ENCODE assay signal across 10 cellular contexts in the genomic region with DNA sequence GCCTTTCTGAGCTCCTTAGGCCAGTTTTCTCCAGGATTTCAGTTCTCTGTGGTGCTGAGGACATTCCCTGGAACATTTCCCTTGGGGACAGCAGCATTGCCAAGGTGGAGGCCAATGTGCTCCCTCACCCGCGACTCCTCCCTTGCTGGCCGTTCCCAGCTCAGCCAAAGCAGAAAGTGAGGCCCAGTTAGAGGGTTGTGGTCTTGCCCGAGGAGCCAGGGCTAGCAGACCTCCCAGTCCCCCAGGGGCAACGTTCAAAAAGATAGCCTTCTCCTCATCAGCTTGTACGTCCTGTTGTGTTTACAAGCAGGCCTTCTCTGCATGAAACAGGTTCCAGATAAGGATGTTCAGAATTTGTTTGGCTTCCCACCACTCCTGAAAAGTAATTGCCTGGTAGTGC.
DNase-seq lines count a peak whose midpoint lies in the region; ATAC-seq and TF ChIP-seq lines count a peak whose summit lies in the region.
"Had no signal": no experiment of that assay in that cellular context is flagged by ENCODE, and none has a peak within 500 bp of the region (broad histone marks: within the 10 kb centered on the region; RNA-seq: fewer than 3 reads in every experiment).

No MANE protein-coding gene starts in this region.

- 54 to 75% (median 58%) methylated on average over 5 to 6 of the region's 6 CpGs for WGBS in spleen, 5 donors

- H3K4me1 ChIP-seq in RWPE2 (ENCODE audit: insufficient read depth, poor library complexity, severe bottlenecking), result peaks cover 26% of the 10 kb centered on the region
- peaks cover 61% of the 10 kb centered on the region for H3K4me1 ChIP-seq in left ventricle myocardium inferior
- peaks cover 13 to 58% (median 38%) of the 10 kb centered on the region in 6 donors for H3K4me1 ChIP-seq in spleen

- ATAC-seq in RWPE2 (ENCODE audit: low read depth), result no peak
- no peak for ATAC-seq in GM21367 (IDR thresholded peaks at IDR 0.05; ENCODE audit: unreplicated experiment)
- ATAC-seq in stimulated activated naive CD8-positive, alpha-beta T cell treated with anti-CD3 and anti-CD28 coated beads, Interleukin-15, Interleukin-2, amounts not matched to agents 100 U/mL and 50 U/mL, for 24 hours, result no peak

- in situ Hi-C loops in Caki2 (cut with HindIII; ENCODE audit: low pct_unique_long_range_greater_than_20kb, low sequenced_read_pairs), result no loop called here

- no peaks in the 10 kb centered on the region for H3K36me3 ChIP-seq in RWPE2 (ENCODE audit: low read depth)
- H3K36me3 ChIP-seq in left ventricle myocardium inferior, result no peaks in the 10 kb centered on the region
- no peaks in the 10 kb centered on the region for H3K36me3 ChIP-seq in spleen
- H3K36me3 ChIP-seq: gastrocnemius medialis had no signal

- H3K27me3 ChIP-seq in RWPE2 (ENCODE audit: insufficient read depth, poor library complexity, severe bottlenecking) (no peaks in the 10 kb centered on the region), left ventricle myocardium inferior (ENCODE audit: low read depth) (no peaks in the 10 kb centered on the region), spleen (replicated peaks in 1 of 7) (no peaks in the 10 kb centered on the region)
- H3K27me3 ChIP-seq: gastrocnemius medialis had no signal

- TF ChIP-seq POLR2A in spleen (IDR thresholded peaks at IDR 0.05), result no peak

- no peak for TF ChIP-seq CTCF in RWPE2 (IDR thresholded peaks at IDR 0.05; ENCODE audit: poor library complexity, severe bottlenecking)
- no peak for TF ChIP-seq CTCF in left ventricle myocardium inferior (IDR thresholded peaks at IDR 0.05; ENCODE audit: borderline replicate concordance)
- no peak for TF ChIP-seq CTCF in spleen (IDR thresholded peaks at IDR 0.05 in 8 of 11, conservative IDR thresholded peaks at IDR 0.05 in 3 of 11)

- H3K4me3 ChIP-seq in RWPE2 (ENCODE audit: severe bottlenecking), result no peak overlapping the region
- H3K4me3 ChIP-seq in left ventricle myocardium inferior, result no peak overlapping the region
- no peak overlapping the region for H3K4me3 ChIP-seq in spleen
- H3K4me3 ChIP-seq: gastrocnemius medialis had no signal

- H3K9me3 ChIP-seq in RWPE2 (ENCODE audit: severe bottlenecking), result no peaks in the 10 kb centered on the region
- H3K9me3 ChIP-seq in left ventricle myocardium inferior (replicated peaks), result no peaks in the 10 kb centered on the region
- H3K9me3 ChIP-seq in spleen, result no peaks in the 10 kb centered on the region
- H3K9me3 ChIP-seq: gastrocnemius medialis had no signal

- DNase-seq in Caki2 (ENCODE audit: low read depth), result peak; percentile 16
- DNase-seq in RWPE2 (ENCODE audit: low spot score), result no peak
- peak; percentile 31 for DNase-seq in left ventricle myocardium inferior
- DNase-seq in spleen, result no peak
- no peak for DNase-seq in stimulated activated naive CD4-positive, alpha-beta T cell (lab: John Stamatoyannopoulos, UW)
- DNase-seq in stimulated activated naive CD8-positive, alpha-beta T cell treated with anti-CD3 and anti-CD28 coated beads, Interleukin-15, Interleukin-2, amounts not matched to agents 100 U/mL and 50 U/mL, for 24 hours, result no peak
- DNase-seq in UCSD-AML1 (lab: John Stamatoyannopoulos, UW; ENCODE audit: unreplicated experiment), result no peak
- DNase-seq: NCI-H2029 treated with DMSO at 0.1 percent for 48 hours had no signal

- H3K27ac ChIP-seq in RWPE2 (ENCODE audit: poor library complexity, severe bottlenecking) (peak overlapping the region; percentile 74), left ventricle myocardium inferior (replicated peaks) (peak overlapping the region; percentile 78), spleen (peak overlapping the region in 6 of 8 donors; percentile 75 to 79 (median 76))

- intact Hi-C loops in left ventricle myocardium inferior (cut with micrococcal nuclease) (no loop called here), spleen (cut with DNase I; ENCODE audit: low total_unique reads) (no loop called here)

Comparison
In these comparisons a context has a peak if more than half of its experiments do, and no peak if none do; other contexts are left out.
1. DNase-seq: peak in Caki2 (single experiment) and left ventricle myocardium inferior (single experiment); none in RWPE2 (single experiment), spleen (single experiment), stimulated activated naive CD4-positive, alpha-beta T cell (0 of 6), stimulated activated naive CD8-positive, alpha-beta T cell treated with anti-CD3 and anti-CD28 coated beads, Interleukin-15, Interleukin-2, amounts not matched to agents 100 U/mL and 50 U/mL, for 24 hours (single experiment) and UCSD-AML1 (single experiment).
2. Peak in every context shown above with its lines, with median percentiles within 50 percentile points of each other: H3K27ac ChIP-seq.